In genomic region chr17:62980842-62981241, GRCh38 we compare ENCODE assay signal across 20 cellular contexts. TPM values are rescaled to one million over a fixed set of nuclear protein-coding genes. Genes with fewer than 3 reads are reported as not detected.
A peak's percentile ranks its signal among the peaks of the same experiment; 100 is the strongest.
DNase-seq lines count a peak whose midpoint lies in the region; ATAC-seq, FAIRE-seq and TF ChIP-seq lines count a peak whose summit lies in the region.
"Had no signal": no experiment of that assay in that cellular context is flagged by ENCODE, and none has a peak within 500 bp of the region (broad histone marks: within the 10 kb centered on the region; RNA-seq: fewer than 3 reads in every experiment).

No MANE protein-coding gene starts in this region.

- FAIRE-seq in HTR-8/SVneo (lab: Jason Lieb, UNC) (peak; percentile 57), urothelium cell line (lab: Jason Lieb, UNC) (peak; percentile 77)
- FAIRE-seq: D721Med, GM12892, GM18507 had no signal

- peaks cover 10% of the 10 kb centered on the region for H3K4me1 ChIP-seq in cardiac muscle cell (ENCODE audit: low read depth)
- H3K4me1 ChIP-seq in CD8-positive, alpha-beta memory T cell (ENCODE audit: insufficient read depth, low read length) = no peaks in the 10 kb centered on the region
- H3K4me1 ChIP-seq: BE2C, Caco-2, HAP-1 had no signal

- no peaks in the 10 kb centered on the region for H3K9me3 ChIP-seq in cardiac muscle cell (ENCODE audit: low read depth)
- H3K9me3 ChIP-seq in CD8-positive, alpha-beta memory T cell (ENCODE audit: low read length) = no peaks in the 10 kb centered on the region
- H3K9me3 ChIP-seq: BE2C had no signal

- intact Hi-C loops in Right ventricle myocardium superior (cut with DNase I) (no loop called here), left colon (cut with DNase I, micrococcal nuclease) (no loop called here)

- CTCF ChIA-PET in CD8-positive, alpha-beta memory T cell (lab: Charles Lee) = no interaction called here

- H3K27ac ChIP-seq in cardiac muscle cell = peak overlapping the region; percentile 5
- H3K27ac ChIP-seq in CD8-positive, alpha-beta memory T cell (ENCODE audit: low read depth, low read length) = no peak overlapping the region
- H3K27ac ChIP-seq: GM23248 had no signal

- H3K4me3 ChIP-seq in cardiac muscle cell = no peak overlapping the region
- no peak overlapping the region for H3K4me3 ChIP-seq in CD8-positive, alpha-beta memory T cell (ENCODE audit: low read length)
- H3K4me3 ChIP-seq: GM23248, HAP-1 had no signal

- no peak overlapping the region for H3K4me3 Mint-ChIP-seq in CD8-positive, alpha-beta memory T cell
- H3K4me3 Mint-ChIP-seq: CD4-positive, CD25-positive, alpha-beta regulatory T cell had no signal

- H3K27me3 Mint-ChIP-seq in CD8-positive, alpha-beta memory T cell = peaks cover 1 to 7% of the 10 kb centered on the region in 2 donors

- ATAC-seq in Right ventricle myocardium superior (ENCODE audit: poor library complexity) (no peak), left colon (peak; percentile 67)

- POLR2A ChIA-PET in CD8-positive, alpha-beta memory T cell (lab: Charles Lee) = no interaction called here

- H3K36me3 Mint-ChIP-seq in CD8-positive, alpha-beta memory T cell = peaks cover 3 to 12% (median 7%) of the 10 kb centered on the region in 3 donors
- H3K36me3 Mint-ChIP-seq: CD4-positive, CD25-positive, alpha-beta regulatory T cell had no signal

- H3K36me3 ChIP-seq in cardiac muscle cell = no peaks in the 10 kb centered on the region
- H3K36me3 ChIP-seq in CD8-positive, alpha-beta memory T cell (ENCODE audit: insufficient read depth, low read length) = no peaks in the 10 kb centered on the region
- H3K36me3 ChIP-seq: HAP-1 had no signal

- peaks cover 0 to 7% (median 4%) of the 10 kb centered on the region in 3 donors for H3K4me1 Mint-ChIP-seq in CD8-positive, alpha-beta memory T cell

- H3K9me3 Mint-ChIP-seq in CD8-positive, alpha-beta memory T cell = peaks cover 4 to 29% (median 27%) of the 10 kb centered on the region in 5 donors

- no peaks in the 10 kb centered on the region for H3K27me3 ChIP-seq in cardiac muscle cell
- H3K27me3 ChIP-seq in CD8-positive, alpha-beta memory T cell (ENCODE audit: insufficient read depth, low read length, poor library complexity, severe bottlenecking) = no peaks in the 10 kb centered on the region
- H3K27me3 ChIP-seq: BE2C had no signal

- H3K27ac Mint-ChIP-seq in CD8-positive, alpha-beta memory T cell = no peak overlapping the region
- H3K27ac Mint-ChIP-seq: CD4-positive, CD25-positive, alpha-beta regulatory T cell had no signal

- TF ChIP-seq CTCF in cardiac muscle cell (IDR thresholded peaks at IDR 0.05; ENCODE audit: low read depth, low read length) = no peak

- no peak for DNase-seq in cardiac muscle cell (ENCODE audit: low read depth in 1 of 2, low spot score in 1 of 2)
- no peak for DNase-seq in Right ventricle myocardium superior
- no peak for DNase-seq in HTR-8/SVneo (ENCODE audit: insufficient read length, low spot score)
- no peak for DNase-seq in left colon
- DNase-seq in urothelium cell line (ENCODE audit: low spot score) = no peak
- DNase-seq in nucleus accumbens (lab: John Stamatoyannopoulos, UW) = no peak
- DNase-seq in CD8-positive, alpha-beta memory T cell = no peak
- DNase-seq: ACHN; BE2C; C1 segment of cervical spinal cord; Caco-2; CD4-positive, CD25-positive, alpha-beta regulatory T cell; DMS153; DMS79; GDM1; GM23248 had no signal

RNA-seq across cellular contexts. Expression of gene TANC2, which starts 14.8 kb away (rescaled TPM):
- total RNA-seq in cardiac muscle cell (41.7 and 161 TPM in 2 replicates), Right ventricle myocardium superior (6.4 TPM), left colon (10 to 100 TPM; 16.2 to 22.8 TPM)
- polyA plus RNA-seq in cardiac muscle cell = 49.1 and 123 TPM in 2 replicates
- 1 to 10 TPM; 6.3 to 6.8 TPM for total RNA-seq in CD8-positive, alpha-beta memory T cell
- polyA plus RNA-seq in CD8-positive, alpha-beta memory T cell = 3.2 TPM
